ENCODE assay signal across 15 cellular contexts in the genomic region with DNA sequence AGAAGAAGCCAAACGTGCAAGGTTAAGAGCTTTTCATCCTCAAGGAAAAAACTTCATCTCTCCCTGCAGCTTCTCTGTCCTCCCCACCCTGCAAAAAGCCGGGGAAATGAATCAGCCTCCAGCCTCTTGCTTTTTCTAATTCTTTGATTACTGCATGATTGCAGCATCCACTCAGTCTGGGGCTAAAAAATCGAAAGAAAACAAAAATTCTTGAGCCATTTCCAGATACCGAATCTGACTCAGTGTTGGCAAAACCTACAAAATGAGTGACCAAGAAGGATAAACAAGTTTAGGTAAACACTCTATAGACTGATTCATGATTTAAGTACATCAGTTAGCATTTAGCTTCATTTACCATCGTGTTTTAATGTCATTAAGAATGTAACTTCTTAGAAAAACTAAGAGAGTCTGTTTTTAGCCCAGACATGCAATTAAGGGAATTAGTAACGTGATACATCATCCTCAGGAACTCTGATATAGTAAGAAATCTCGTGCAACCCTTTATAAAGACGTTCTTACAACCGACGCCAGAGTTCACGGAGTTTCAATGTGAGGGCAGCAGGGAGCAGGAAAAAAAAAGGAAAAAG.
DNase-seq lines count a peak whose midpoint lies in the region; ATAC-seq, FAIRE-seq and TF ChIP-seq lines count a peak whose summit lies in the region.
"Had no signal": no experiment of that assay in that cellular context is flagged by ENCODE, and none has a peak within 500 bp of the region (broad histone marks: within the 10 kb centered on the region; RNA-seq: fewer than 3 reads in every experiment).

No MANE protein-coding gene starts in this region.

- peak overlapping the region; percentile 75 for H3K9ac ChIP-seq in adipocyte (ENCODE audit: low read length)

- H3K4me3 ChIP-seq in adipocyte (ENCODE audit: low read length) (peak overlapping the region; percentile 76), transverse colon (peak overlapping the region in 1 of 4 donors; percentile 16)
- H3K4me3 ChIP-seq: thoracic aorta had no signal

- in situ Hi-C loops in transverse colon (cut with MboI; ENCODE audit: low pct_ligation_motif_present in 1 of 4, low pct_unique_long_range_greater_than_20kb in 1 of 4, low sequenced_read_pairs in 3 of 4), result no loop called here

- peak; percentile 92 for DNase-seq in H4 (ENCODE audit: low spot score)
- peak; percentile 96 for DNase-seq in adipocyte (ENCODE audit: low read depth)
- DNase-seq in fibroblast of the conjunctiva (ENCODE audit: low read depth), result peak; percentile 89
- DNase-seq in transverse colon, result no peak
- DNase-seq in RCC 7860 (ENCODE audit: low spot score), result no peak
- DNase-seq in NCI-H774 (lab: John Stamatoyannopoulos, UW), result no peak
- DNase-seq: activated B cell treated with CpG ODN at 0.5 μM for 24 hours; activated CD8-positive, alpha-beta memory T cell treated with anti-CD3 and anti-CD28 coated beads, Interleukin-2, amount 50 U/mL, for 48 hours; H7; immature natural killer cell; naive thymus-derived CD4-positive, alpha-beta T cell; NCI-H82 had no signal

- intact Hi-C loops in transverse colon (cut with DNase I; ENCODE audit: low total_unique reads), result no loop called here

- no peak for TF ChIP-seq EP300 in transverse colon (IDR thresholded peaks at IDR 0.05; ENCODE audit: low read depth)

- TF ChIP-seq CTCF in transverse colon (IDR thresholded peaks at IDR 0.05), result no peak

- H3K27ac ChIP-seq in transverse colon, result peak overlapping the region; percentile 47 to 73 (median 70)
- H3K27ac ChIP-seq: thoracic aorta had no signal

- H3K4me1 ChIP-seq in adipocyte (ENCODE audit: control insufficient read depth, insufficient read depth, low read length) (peaks cover 44% of the 10 kb centered on the region), transverse colon (peaks cover 0 to 4% (median 0%) of the 10 kb centered on the region in 4 donors)

- H3K9me3 ChIP-seq in adipocyte (ENCODE audit: control insufficient read depth, low read length) (no peaks in the 10 kb centered on the region), transverse colon (no peaks in the 10 kb centered on the region)
- H3K9me3 ChIP-seq: thoracic aorta had no signal

- H3K27me3 ChIP-seq in adipocyte (replicated peaks; ENCODE audit: control insufficient read depth, insufficient read depth, low read length), result peaks cover 5% of the 10 kb centered on the region
- no peaks in the 10 kb centered on the region for H3K27me3 ChIP-seq in transverse colon

- WGBS in transverse colon (ENCODE audit: low coverage in 1 of 2), 2 donors, result 25 to 29% methylated on average over 11 of the region's 11 CpGs

- H3K36me3 ChIP-seq in adipocyte (ENCODE audit: control insufficient read depth, insufficient read depth, low read length, severe bottlenecking) (no peaks in the 10 kb centered on the region), transverse colon (no peaks in the 10 kb centered on the region)
- H3K36me3 ChIP-seq: thoracic aorta had no signal

- no peak for FAIRE-seq in RCC 7860 (lab: Jason Lieb, UNC)
- FAIRE-seq: GM12892 had no signal

- TF ChIP-seq POLR2A in transverse colon (IDR thresholded peaks at IDR 0.05), result peak; percentile 56

- ATAC-seq in GM18873 (IDR thresholded peaks at IDR 0.05; ENCODE audit: low FRiP score, unreplicated experiment), result no peak
- ATAC-seq: naive thymus-derived CD4-positive, alpha-beta T cell had no signal

Comparison
In these comparisons a context has a peak if more than half of its experiments do, and no peak if none do; other contexts are left out.
1. DNase-seq: peak in H4 (single experiment), adipocyte (single experiment) and fibroblast of the conjunctiva (single experiment); none in transverse colon (single experiment), RCC 7860 (single experiment) and NCI-H774 (single experiment).